ENCODE assay signal across 4 cellular contexts in genomic region chr2:216384409-216384808, GRCh38. TPM values are rescaled to one million over a fixed set of nuclear protein-coding genes. Genes with fewer than 3 reads are reported as not detected.
"Had no signal": no experiment of that assay in that cellular context is flagged by ENCODE, and none has a peak within 500 bp of the region (broad histone marks: within the 10 kb centered on the region; RNA-seq: fewer than 3 reads in every experiment).

No MANE protein-coding gene starts in this region.

RNA-seq across cellular contexts. Expression of gene MARCHF4, which starts 12.1 kb away (rescaled TPM):
- total RNA-seq: OCI-LY7, Right ventricle myocardium superior, SK-MEL-5, T-cell had no signal
